ENCODE assay signal across 27 cellular contexts in the genomic region with DNA sequence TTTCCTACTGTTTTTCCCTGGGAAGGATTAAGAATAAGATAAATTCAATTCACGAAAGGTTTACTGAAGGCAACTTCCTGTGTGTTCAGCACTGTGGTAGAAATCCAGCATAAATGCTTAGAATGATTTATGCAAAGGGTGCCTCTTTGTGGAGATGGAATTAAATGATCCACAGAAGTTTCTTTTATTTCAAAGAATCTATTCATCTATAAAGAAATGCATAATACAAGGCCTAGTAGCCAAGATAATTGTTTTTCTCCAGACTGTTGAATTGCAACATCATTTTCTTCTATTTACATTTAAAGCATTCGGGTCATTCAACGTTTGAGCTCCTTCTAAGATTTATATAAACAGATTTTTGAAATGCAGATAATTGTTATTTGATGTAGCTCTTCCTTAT.
DNase-seq lines count a peak whose midpoint lies in the region; TF ChIP-seq lines count a peak whose summit lies in the region.
"Had no signal": no experiment of that assay in that cellular context is flagged by ENCODE, and none has a peak within 500 bp of the region (broad histone marks: within the 10 kb centered on the region; RNA-seq: fewer than 3 reads in every experiment).

No MANE protein-coding gene starts in this region.

- H3K4me3 ChIP-seq in SK-N-MC (no peak overlapping the region), fibroblast of lung (replicated peaks in 1 of 4; ENCODE audit: control extremely low read depth in 1 of 4, insufficient read depth in 1 of 4, low read depth in 3 of 4, low read length in 4 of 4) (no peak overlapping the region), mesenchymal stem cell (ENCODE audit: insufficient read depth in 1 of 2, low read depth in 1 of 2, low read length in 2 of 2) (no peak overlapping the region)
- H3K4me3 ChIP-seq: BLaER1, GM12878, Peyer's patch had no signal

- peak; percentile 0; the same call in 1 of the 2 replicates for TF ChIP-seq CTCF in AG09319 (IDR thresholded peaks at IDR 0.05; ENCODE audit: low read depth, low read length)
- no peak for TF ChIP-seq CTCF in fibroblast of lung (conservative IDR thresholded peaks at IDR 0.05 in 1 of 2, IDR thresholded peaks at IDR 0.05 in 1 of 2; ENCODE audit: low read depth in 1 of 2, low read length in 2 of 2)

- H2BK120ac ChIP-seq in mesenchymal stem cell (ENCODE audit: low read depth, low read length): no peak overlapping the region

- DNase-seq in AG09319 (ENCODE audit: extremely low read depth, low read depth) (no peak), SK-N-MC (ENCODE audit: low read depth, low spot score) (peak; percentile 56), fibroblast of lung (ENCODE audit: low read depth in 2 of 2) (peak; percentile 36 to 57), mesenchymal stem cell (peak; percentile 42), CD1c-positive myeloid dendritic cell (ENCODE audit: extremely low spot score) (no peak), DMS114 treated with DMSO at 0.1 percent for 48 hours (lab: John Stamatoyannopoulos, UW; ENCODE audit: unreplicated experiment) (no peak), cortex of kidney (lab: John Stamatoyannopoulos, UW) (no peak)
- no peak for DNase-seq in stimulated activated CD4-positive, alpha-beta T cell treated with anti-CD3 and anti-CD28 coated beads, Interleukin-4, amount 100 ng/mL, for 24 hours
- DNase-seq: 8988T; Caco-2; CD4-positive, alpha-beta T cell; DMS79; EL; GDM1; NCI-H1048; NCI-H1417; NCI-H1694; NCI-H2029 treated with DMSO at 0.1 percent for 48 hours; NCI-H2227 treated with DMSO at 0.1 percent for 48 hours; NCI-H510A; NCI-H69; Peyer's patch; SHP77 treated with DMSO at 0.1 percent for 48 hours; SK-N-SH had no signal

- H2AK5ac ChIP-seq in mesenchymal stem cell (ENCODE audit: low read length, severe bottlenecking): no peak overlapping the region

- no peaks in the 10 kb centered on the region for H3K79me1 ChIP-seq in mesenchymal stem cell (replicated peaks; ENCODE audit: low read length, poor library complexity, severe bottlenecking)

- H4K8ac ChIP-seq in mesenchymal stem cell (ENCODE audit: low read length): no peak overlapping the region

- 43% methylated on average over 1 of the region's 3 CpGs for WGBS in mesenchymal stem cell

- no peak overlapping the region for H3K18ac ChIP-seq in mesenchymal stem cell (ENCODE audit: low read depth in 1 of 2, low read length in 2 of 2)

- H4K20me1 ChIP-seq in fibroblast of lung (ENCODE audit: control insufficient read depth, extremely low read depth, insufficient read depth, low read length): no peaks in the 10 kb centered on the region
- H4K20me1 ChIP-seq: BLaER1 had no signal

- H3K9ac ChIP-seq in SK-N-MC (ENCODE audit: insufficient read length): no peak overlapping the region
- no peak overlapping the region for H3K9ac ChIP-seq in fibroblast of lung (ENCODE audit: insufficient read depth, low read length)
- no peak overlapping the region for H3K9ac ChIP-seq in mesenchymal stem cell (ENCODE audit: low read length)
- H3K9ac ChIP-seq: BLaER1, KMS-11, SK-N-SH had no signal

- H3K4me2 ChIP-seq in fibroblast of lung (ENCODE audit: extremely low read depth, insufficient read depth, low read length) (no peak overlapping the region), mesenchymal stem cell (ENCODE audit: low read length, poor library complexity, severe bottlenecking) (no peak overlapping the region)
- H3K4me2 ChIP-seq: BLaER1, KMS-11, SK-N-SH had no signal

- no peak overlapping the region for H3K4ac ChIP-seq in mesenchymal stem cell (ENCODE audit: low read depth in 1 of 2, low read length in 2 of 2)

- H3K27ac ChIP-seq in SK-N-MC: no peak overlapping the region
- no peak overlapping the region for H3K27ac ChIP-seq in fibroblast of lung (ENCODE audit: insufficient read depth, low read length)
- no peak overlapping the region for H3K27ac ChIP-seq in mesenchymal stem cell (ENCODE audit: low read length, poor library complexity, severe bottlenecking)
- H3K27ac ChIP-seq: BLaER1, KMS-11, Peyer's patch had no signal

- H2AFZ ChIP-seq in fibroblast of lung (ENCODE audit: low read length): no peak overlapping the region
- no peak overlapping the region for H2AFZ ChIP-seq in mesenchymal stem cell (ENCODE audit: low read depth, low read length)

- no peaks in the 10 kb centered on the region for H3K9me3 ChIP-seq in SK-N-MC (ENCODE audit: low read depth, low read length)
- H3K9me3 ChIP-seq in fibroblast of lung (ENCODE audit: control insufficient read depth, insufficient read depth, low read depth, low read length): no peaks in the 10 kb centered on the region
- H3K9me3 ChIP-seq in mesenchymal stem cell (ENCODE audit: control insufficient read depth, low read length): no peaks in the 10 kb centered on the region
- H3K9me3 ChIP-seq: BLaER1, Caco-2, Peyer's patch, SK-N-SH had no signal

- H3K14ac ChIP-seq in mesenchymal stem cell (ENCODE audit: low read length in 2 of 2): no peak overlapping the region

- H2BK15ac ChIP-seq in mesenchymal stem cell (ENCODE audit: low read depth, poor library complexity, severe bottlenecking): no peak overlapping the region

- H3K4me1 ChIP-seq in fibroblast of lung (ENCODE audit: control insufficient read depth, extremely low read depth, insufficient read depth, low read length) (no peaks in the 10 kb centered on the region), mesenchymal stem cell (ENCODE audit: control insufficient read depth, insufficient read depth, low read depth, low read length) (no peaks in the 10 kb centered on the region)
- H3K4me1 ChIP-seq: BLaER1, Caco-2, Peyer's patch had no signal

- H3K79me2 ChIP-seq in fibroblast of lung (ENCODE audit: control insufficient read depth, insufficient read depth, low read length): no peaks in the 10 kb centered on the region

- no peak overlapping the region for H2BK5ac ChIP-seq in mesenchymal stem cell (ENCODE audit: low read depth, low read length, poor library complexity, severe bottlenecking)

- H4K91ac ChIP-seq in mesenchymal stem cell (ENCODE audit: low read length): no peak overlapping the region

- H3K36me3 ChIP-seq in SK-N-MC (ENCODE audit: insufficient read depth, low read length) (no peaks in the 10 kb centered on the region), fibroblast of lung (ENCODE audit: control insufficient read depth, insufficient read depth, low read length) (no peaks in the 10 kb centered on the region), mesenchymal stem cell (ENCODE audit: control insufficient read depth in 1 of 2, insufficient read depth in 2 of 2, low read depth in 1 of 2, low read length in 2 of 2) (no peaks in the 10 kb centered on the region)
- H3K36me3 ChIP-seq: BLaER1, Peyer's patch had no signal

- no peak overlapping the region for H3K23ac ChIP-seq in mesenchymal stem cell (ENCODE audit: low read length in 2 of 2)

- H2BK12ac ChIP-seq in mesenchymal stem cell (ENCODE audit: low read length in 2 of 2): no peak overlapping the region

- H3K27me3 ChIP-seq in fibroblast of lung (ENCODE audit: control insufficient read depth, insufficient read depth, low read length): no peaks in the 10 kb centered on the region
- no peaks in the 10 kb centered on the region for H3K27me3 ChIP-seq in mesenchymal stem cell (ENCODE audit: control insufficient read depth in 1 of 2, insufficient read depth in 1 of 2, low read length in 2 of 2)
- H3K27me3 ChIP-seq: BLaER1, Peyer's patch had no signal

Comparison
In these comparisons a context has a peak if more than half of its experiments do, and no peak if none do; other contexts are left out.
1. DNase-seq: peak in SK-N-MC (single experiment), fibroblast of lung (2 of 2) and mesenchymal stem cell (single experiment); none in AG09319 (single experiment), CD1c-positive myeloid dendritic cell (single experiment), DMS114 treated with DMSO at 0.1 percent for 48 hours (single experiment), cortex of kidney (single experiment) and stimulated activated CD4-positive, alpha-beta T cell treated with anti-CD3 and anti-CD28 coated beads, Interleukin-4, amount 100 ng/mL, for 24 hours (single experiment).